2 cellular contexts compared by ENCODE assay signal in the genomic region with DNA sequence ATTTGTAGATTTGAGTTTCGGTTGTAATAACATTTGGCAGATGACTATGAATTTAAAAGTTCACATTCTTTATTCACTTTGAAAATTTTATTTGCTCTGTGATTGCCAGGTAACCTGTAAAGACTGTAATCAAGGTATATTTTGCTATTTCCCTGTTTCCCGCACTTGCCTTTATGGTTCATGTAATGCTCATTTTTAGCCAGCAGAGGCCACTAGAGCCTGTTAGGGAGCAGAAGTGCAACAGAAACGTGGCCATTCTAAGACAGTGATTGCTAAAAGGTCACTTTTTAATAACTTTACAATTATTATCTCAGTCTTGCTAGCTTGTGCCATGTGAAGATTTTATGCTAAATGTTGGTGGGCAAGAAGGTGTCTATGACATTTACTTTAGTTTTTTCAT.
TF ChIP-seq lines count a peak whose summit lies in the region.

No MANE protein-coding gene starts in this region.

TF ChIP-seq in H1, 55 proteins besides CTCF, POLR2A, EP300 and RAD21 (continued from another document and continues in another):
- TF ChIP-seq, protein P1, sequence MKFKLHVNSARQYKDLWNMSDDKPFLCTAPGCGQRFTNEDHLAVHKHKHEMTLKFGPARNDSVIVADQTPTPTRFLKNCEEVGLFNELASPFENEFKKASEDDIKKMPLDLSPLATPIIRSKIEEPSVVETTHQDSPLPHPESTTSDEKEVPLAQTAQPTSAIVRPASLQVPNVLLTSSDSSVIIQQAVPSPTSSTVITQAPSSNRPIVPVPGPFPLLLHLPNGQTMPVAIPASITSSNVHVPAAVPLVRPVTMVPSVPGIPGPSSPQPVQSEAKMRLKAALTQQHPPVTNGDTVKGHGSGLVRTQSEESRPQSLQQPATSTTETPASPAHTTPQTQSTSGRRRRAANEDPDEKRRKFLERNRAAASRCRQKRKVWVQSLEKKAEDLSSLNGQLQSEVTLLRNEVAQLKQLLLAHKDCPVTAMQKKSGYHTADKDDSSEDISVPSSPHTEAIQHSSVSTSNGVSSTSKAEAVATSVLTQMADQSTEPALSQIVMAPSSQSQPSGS (IDR thresholded peaks at IDR 0.05; ENCODE audit: low read length) = no peak
- no peak for TF ChIP-seq SP2 (IDR thresholded peaks at IDR 0.05; ENCODE audit: low read length)
- TF ChIP-seq CBX8 (IDR thresholded peaks at IDR 0.05; ENCODE audit: borderline replicate concordance, low read depth, low read length) = no peak
- no peak for TF ChIP-seq MAFK (IDR thresholded peaks at IDR 0.05; ENCODE audit: low read depth, low read length)
- TF ChIP-seq BCL11A (IDR thresholded peaks at IDR 0.05; ENCODE audit: low read depth in 2 of 2, low read length in 2 of 2) = no peak
- TF ChIP-seq SAP30 (IDR thresholded peaks at IDR 0.05; ENCODE audit: insufficient read depth, insufficient replicate concordance, low read length) = no peak
- no peak for TF ChIP-seq CHD1 (IDR thresholded peaks at IDR 0.05; ENCODE audit: low read depth, low read length)
- TF ChIP-seq TCF12 (IDR thresholded peaks at IDR 0.05; ENCODE audit: low read depth, low read length) = no peak
- TF ChIP-seq EGR1 (IDR thresholded peaks at IDR 0.05; ENCODE audit: borderline replicate concordance, low read depth, low read length) = no peak
- no peak for TF ChIP-seq RBBP5 (IDR thresholded peaks at IDR 0.05; ENCODE audit: borderline replicate concordance, low read depth, low read length)
- TF ChIP-seq, protein P2, sequence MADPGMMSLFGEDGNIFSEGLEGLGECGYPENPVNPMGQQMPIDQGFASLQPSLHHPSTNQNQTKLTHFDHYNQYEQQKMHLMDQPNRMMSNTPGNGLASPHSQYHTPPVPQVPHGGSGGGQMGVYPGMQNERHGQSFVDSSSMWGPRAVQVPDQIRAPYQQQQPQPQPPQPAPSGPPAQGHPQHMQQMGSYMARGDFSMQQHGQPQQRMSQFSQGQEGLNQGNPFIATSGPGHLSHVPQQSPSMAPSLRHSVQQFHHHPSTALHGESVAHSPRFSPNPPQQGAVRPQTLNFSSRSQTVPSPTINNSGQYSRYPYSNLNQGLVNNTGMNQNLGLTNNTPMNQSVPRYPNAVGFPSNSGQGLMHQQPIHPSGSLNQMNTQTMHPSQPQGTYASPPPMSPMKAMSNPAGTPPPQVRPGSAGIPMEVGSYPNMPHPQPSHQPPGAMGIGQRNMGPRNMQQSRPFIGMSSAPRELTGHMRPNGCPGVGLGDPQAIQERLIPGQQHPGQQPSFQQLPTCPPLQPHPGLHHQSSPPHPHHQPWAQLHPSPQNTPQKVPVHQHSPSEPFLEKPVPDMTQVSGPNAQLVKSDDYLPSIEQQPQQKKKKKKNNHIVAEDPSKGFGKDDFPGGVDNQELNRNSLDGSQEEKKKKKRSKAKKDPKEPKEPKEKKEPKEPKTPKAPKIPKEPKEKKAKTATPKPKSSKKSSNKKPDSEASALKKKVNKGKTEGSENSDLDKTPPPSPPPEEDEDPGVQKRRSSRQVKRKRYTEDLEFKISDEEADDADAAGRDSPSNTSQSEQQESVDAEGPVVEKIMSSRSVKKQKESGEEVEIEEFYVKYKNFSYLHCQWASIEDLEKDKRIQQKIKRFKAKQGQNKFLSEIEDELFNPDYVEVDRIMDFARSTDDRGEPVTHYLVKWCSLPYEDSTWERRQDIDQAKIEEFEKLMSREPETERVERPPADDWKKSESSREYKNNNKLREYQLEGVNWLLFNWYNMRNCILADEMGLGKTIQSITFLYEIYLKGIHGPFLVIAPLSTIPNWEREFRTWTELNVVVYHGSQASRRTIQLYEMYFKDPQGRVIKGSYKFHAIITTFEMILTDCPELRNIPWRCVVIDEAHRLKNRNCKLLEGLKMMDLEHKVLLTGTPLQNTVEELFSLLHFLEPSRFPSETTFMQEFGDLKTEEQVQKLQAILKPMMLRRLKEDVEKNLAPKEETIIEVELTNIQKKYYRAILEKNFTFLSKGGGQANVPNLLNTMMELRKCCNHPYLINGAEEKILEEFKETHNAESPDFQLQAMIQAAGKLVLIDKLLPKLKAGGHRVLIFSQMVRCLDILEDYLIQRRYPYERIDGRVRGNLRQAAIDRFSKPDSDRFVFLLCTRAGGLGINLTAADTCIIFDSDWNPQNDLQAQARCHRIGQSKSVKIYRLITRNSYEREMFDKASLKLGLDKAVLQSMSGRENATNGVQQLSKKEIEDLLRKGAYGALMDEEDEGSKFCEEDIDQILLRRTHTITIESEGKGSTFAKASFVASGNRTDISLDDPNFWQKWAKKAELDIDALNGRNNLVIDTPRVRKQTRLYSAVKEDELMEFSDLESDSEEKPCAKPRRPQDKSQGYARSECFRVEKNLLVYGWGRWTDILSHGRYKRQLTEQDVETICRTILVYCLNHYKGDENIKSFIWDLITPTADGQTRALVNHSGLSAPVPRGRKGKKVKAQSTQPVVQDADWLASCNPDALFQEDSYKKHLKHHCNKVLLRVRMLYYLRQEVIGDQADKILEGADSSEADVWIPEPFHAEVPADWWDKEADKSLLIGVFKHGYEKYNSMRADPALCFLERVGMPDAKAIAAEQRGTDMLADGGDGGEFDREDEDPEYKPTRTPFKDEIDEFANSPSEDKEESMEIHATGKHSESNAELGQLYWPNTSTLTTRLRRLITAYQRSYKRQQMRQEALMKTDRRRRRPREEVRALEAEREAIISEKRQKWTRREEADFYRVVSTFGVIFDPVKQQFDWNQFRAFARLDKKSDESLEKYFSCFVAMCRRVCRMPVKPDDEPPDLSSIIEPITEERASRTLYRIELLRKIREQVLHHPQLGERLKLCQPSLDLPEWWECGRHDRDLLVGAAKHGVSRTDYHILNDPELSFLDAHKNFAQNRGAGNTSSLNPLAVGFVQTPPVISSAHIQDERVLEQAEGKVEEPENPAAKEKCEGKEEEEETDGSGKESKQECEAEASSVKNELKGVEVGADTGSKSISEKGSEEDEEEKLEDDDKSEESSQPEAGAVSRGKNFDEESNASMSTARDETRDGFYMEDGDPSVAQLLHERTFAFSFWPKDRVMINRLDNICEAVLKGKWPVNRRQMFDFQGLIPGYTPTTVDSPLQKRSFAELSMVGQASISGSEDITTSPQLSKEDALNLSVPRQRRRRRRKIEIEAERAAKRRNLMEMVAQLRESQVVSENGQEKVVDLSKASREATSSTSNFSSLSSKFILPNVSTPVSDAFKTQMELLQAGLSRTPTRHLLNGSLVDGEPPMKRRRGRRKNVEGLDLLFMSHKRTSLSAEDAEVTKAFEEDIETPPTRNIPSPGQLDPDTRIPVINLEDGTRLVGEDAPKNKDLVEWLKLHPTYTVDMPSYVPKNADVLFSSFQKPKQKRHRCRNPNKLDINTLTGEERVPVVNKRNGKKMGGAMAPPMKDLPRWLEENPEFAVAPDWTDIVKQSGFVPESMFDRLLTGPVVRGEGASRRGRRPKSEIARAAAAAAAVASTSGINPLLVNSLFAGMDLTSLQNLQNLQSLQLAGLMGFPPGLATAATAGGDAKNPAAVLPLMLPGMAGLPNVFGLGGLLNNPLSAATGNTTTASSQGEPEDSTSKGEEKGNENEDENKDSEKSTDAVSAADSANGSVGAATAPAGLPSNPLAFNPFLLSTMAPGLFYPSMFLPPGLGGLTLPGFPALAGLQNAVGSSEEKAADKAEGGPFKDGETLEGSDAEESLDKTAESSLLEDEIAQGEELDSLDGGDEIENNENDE (IDR thresholded peaks at IDR 0.05; ENCODE audit: insufficient replicate concordance, low read length) = no peak
- TF ChIP-seq FOSL1 (IDR thresholded peaks at IDR 0.05; ENCODE audit: insufficient read depth, low read depth, low read length) = no peak
- no peak for TF ChIP-seq CHD2 (IDR thresholded peaks at IDR 0.05; ENCODE audit: low read length)
- TF ChIP-seq POU5F1 (IDR thresholded peaks at IDR 0.05; ENCODE audit: low read depth, low read length) = no peak
- no peak for TF ChIP-seq NANOG (IDR thresholded peaks at IDR 0.05; ENCODE audit: insufficient read depth, low read depth, low read length, poor library complexity, severe bottlenecking)

TF ChIP-seq in neural cell, 6 proteins besides CTCF, POLR2A, EP300 and RAD21 (continued from another document):
- TF ChIP-seq, protein P3, sequence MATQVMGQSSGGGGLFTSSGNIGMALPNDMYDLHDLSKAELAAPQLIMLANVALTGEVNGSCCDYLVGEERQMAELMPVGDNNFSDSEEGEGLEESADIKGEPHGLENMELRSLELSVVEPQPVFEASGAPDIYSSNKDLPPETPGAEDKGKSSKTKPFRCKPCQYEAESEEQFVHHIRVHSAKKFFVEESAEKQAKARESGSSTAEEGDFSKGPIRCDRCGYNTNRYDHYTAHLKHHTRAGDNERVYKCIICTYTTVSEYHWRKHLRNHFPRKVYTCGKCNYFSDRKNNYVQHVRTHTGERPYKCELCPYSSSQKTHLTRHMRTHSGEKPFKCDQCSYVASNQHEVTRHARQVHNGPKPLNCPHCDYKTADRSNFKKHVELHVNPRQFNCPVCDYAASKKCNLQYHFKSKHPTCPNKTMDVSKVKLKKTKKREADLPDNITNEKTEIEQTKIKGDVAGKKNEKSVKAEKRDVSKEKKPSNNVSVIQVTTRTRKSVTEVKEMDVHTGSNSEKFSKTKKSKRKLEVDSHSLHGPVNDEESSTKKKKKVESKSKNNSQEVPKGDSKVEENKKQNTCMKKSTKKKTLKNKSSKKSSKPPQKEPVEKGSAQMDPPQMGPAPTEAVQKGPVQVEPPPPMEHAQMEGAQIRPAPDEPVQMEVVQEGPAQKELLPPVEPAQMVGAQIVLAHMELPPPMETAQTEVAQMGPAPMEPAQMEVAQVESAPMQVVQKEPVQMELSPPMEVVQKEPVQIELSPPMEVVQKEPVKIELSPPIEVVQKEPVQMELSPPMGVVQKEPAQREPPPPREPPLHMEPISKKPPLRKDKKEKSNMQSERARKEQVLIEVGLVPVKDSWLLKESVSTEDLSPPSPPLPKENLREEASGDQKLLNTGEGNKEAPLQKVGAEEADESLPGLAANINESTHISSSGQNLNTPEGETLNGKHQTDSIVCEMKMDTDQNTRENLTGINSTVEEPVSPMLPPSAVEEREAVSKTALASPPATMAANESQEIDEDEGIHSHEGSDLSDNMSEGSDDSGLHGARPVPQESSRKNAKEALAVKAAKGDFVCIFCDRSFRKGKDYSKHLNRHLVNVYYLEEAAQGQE (IDR thresholded peaks at IDR 0.05; ENCODE audit: borderline replicate concordance) = no peak
